12 cellular contexts compared by ENCODE assay signal in genomic region chr1:50110084-50110615, GRCh38. TPM values are rescaled to one million over a fixed set of nuclear protein-coding genes. Genes with fewer than 3 reads are reported as not detected.
DNase-seq lines count a peak whose midpoint lies in the region; ATAC-seq and TF ChIP-seq lines count a peak whose summit lies in the region.
"Had no signal": no experiment of that assay in that cellular context is flagged by ENCODE, and none has a peak within 500 bp of the region (broad histone marks: within the 10 kb centered on the region; RNA-seq: fewer than 3 reads in every experiment).

No MANE protein-coding gene starts in this region.

- H3K4me3 Mint-ChIP-seq in activated T-cell treated with anti-CD3 and anti-CD28 coated beads, Interleukin-2, amount 50 U/mL, for 72 hours, result peak overlapping the region; percentile 66 to 73
- H3K4me3 Mint-ChIP-seq: activated CD4-positive, alpha-beta T cell treated with anti-CD3 and anti-CD28 coated beads, Interleukin-2, amount 10 ng/mL, durations not matched to agents 24 days and 14 days had no signal

- ATAC-seq in activated T-cell treated with anti-CD3 and anti-CD28 coated beads, Interleukin-2, amount 50 U/mL, for 72 hours (replicated peaks in 1 of 2), result peak in 1 of 2 donors; percentile 4
- ATAC-seq in GM21360 (IDR thresholded peaks at IDR 0.05; ENCODE audit: unreplicated experiment), result no peak

- peaks cover 7% of the 10 kb centered on the region for H3K4me1 ChIP-seq in ectodermal cell (ENCODE audit: control insufficient read depth, insufficient read depth, low read length)

- H3K9me3 ChIP-seq in ectodermal cell (ENCODE audit: control insufficient read depth, low read length), result no peaks in the 10 kb centered on the region

- H3K9me3 Mint-ChIP-seq in activated T-cell treated with anti-CD3 and anti-CD28 coated beads, Interleukin-2, amount 50 U/mL, for 72 hours, result no peaks in the 10 kb centered on the region
- H3K9me3 Mint-ChIP-seq: activated CD4-positive, alpha-beta T cell treated with anti-CD3 and anti-CD28 coated beads, Interleukin-2, amount 10 ng/mL, durations not matched to agents 24 days and 14 days had no signal

- 84 to 86% methylated on average over 12 of the region's 12 CpGs for WGBS in ectodermal cell, 2 experiments

- H3K27me3 ChIP-seq in ectodermal cell (ENCODE audit: control insufficient read depth, insufficient read depth, low read length, poor library complexity, severe bottlenecking), result no peaks in the 10 kb centered on the region

- peaks cover 20% of the 10 kb centered on the region for H3K4me1 Mint-ChIP-seq in activated T-cell treated with anti-CD3 and anti-CD28 coated beads, Interleukin-2, amount 50 U/mL, for 72 hours (ENCODE audit: low read depth)

- H3K4me3 ChIP-seq in ectodermal cell (ENCODE audit: insufficient read depth, low read depth, low read length) (no peak overlapping the region), foreskin fibroblast (ENCODE audit: low read depth in 1 of 2, low read length in 2 of 2) (no peak overlapping the region)

- H3K27me3 Mint-ChIP-seq in activated T-cell treated with anti-CD3 and anti-CD28 coated beads, Interleukin-2, amount 50 U/mL, for 72 hours (ENCODE audit: low read depth), result peaks cover 48% of the 10 kb centered on the region

- no peak overlapping the region for H3K27ac Mint-ChIP-seq in activated T-cell treated with anti-CD3 and anti-CD28 coated beads, Interleukin-2, amount 50 U/mL, for 72 hours
- H3K27ac Mint-ChIP-seq: activated CD4-positive, alpha-beta T cell treated with anti-CD3 and anti-CD28 coated beads, Interleukin-2, amount 10 ng/mL, durations not matched to agents 24 days and 14 days had no signal

- no peak for DNase-seq in activated T-cell treated with anti-CD3 and anti-CD28 coated beads, Interleukin-2, amount 50 U/mL, for 72 hours
- DNase-seq in activated T-cell treated with anti-CD3 and anti-CD28 coated beads for 4 hours (no peak), NCI-H748 (lab: John Stamatoyannopoulos, UW; ENCODE audit: unreplicated experiment) (peak; percentile 72), foreskin fibroblast (no peak), G401 (ENCODE audit: low spot score) (no peak)
- DNase-seq: activated CD4-positive, alpha-beta T cell treated with anti-CD3 and anti-CD28 coated beads, Interleukin-2, amount 10 ng/mL, durations not matched to agents 24 days and 14 days; left cardiac atrium; trophoblast cell had no signal

- H3K27ac ChIP-seq in ectodermal cell (ENCODE audit: insufficient read depth, low read depth, low read length, poor library complexity, severe bottlenecking), result peak overlapping the region; percentile 62
- H3K27ac ChIP-seq in temporal lobe (ENCODE audit: low read depth, low read length), result peak overlapping the region; percentile 55

- H3K36me3 ChIP-seq in ectodermal cell (ENCODE audit: control insufficient read depth, insufficient read depth, low read length), result no peaks in the 10 kb centered on the region

- no peaks in the 10 kb centered on the region for H3K36me3 Mint-ChIP-seq in activated T-cell treated with anti-CD3 and anti-CD28 coated beads, Interleukin-2, amount 50 U/mL, for 72 hours (ENCODE audit: insufficient read depth in 2 of 2)

- in situ Hi-C loops in G401 (cut with HindIII; ENCODE audit: low sequenced_read_pairs), result no loop called here

- no peak for TF ChIP-seq CTCF in foreskin fibroblast (IDR thresholded peaks at IDR 0.05; ENCODE audit: low read depth, low read length)

RNA-seq across cellular contexts. Expression of gene ELAVL4, which starts 1.4 kb away (rescaled TPM):
- not detected for total RNA-seq in activated T-cell treated with anti-CD3 and anti-CD28 coated beads, Interleukin-2, amount 50 U/mL, for 72 hours
- 2.0 TPM for polyA plus RNA-seq in ectodermal cell (2013, experiment 1 of 4)
- polyA plus RNA-seq in ectodermal cell (2013, experiment 2 of 4), result 2.0 TPM
- polyA plus RNA-seq in ectodermal cell (2013, experiment 3 of 4), result 2.8 TPM
- polyA plus RNA-seq in ectodermal cell (2013, experiment 4 of 4), result 3.3 TPM
- 78.2 TPM for total RNA-seq in temporal lobe
- not detected in 2 replicates for total RNA-seq in G401 (2014; rRNA removed; shearing (Covaris generic))
- total RNA-seq: activated CD4-positive, alpha-beta T cell treated with anti-CD3 and anti-CD28 coated beads, Interleukin-2, amount 10 ng/mL, durations not matched to agents 24 days and 14 days; LHCN-M2 had no signal

Comparison
In these comparisons a context has a peak if more than half of its experiments do, and no peak if none do; other contexts are left out.
1. RNA of gene ELAVL4, which starts 1.4 kb away (total RNA-seq): 78.2 TPM in temporal lobe (single experiment); not detected in activated T-cell treated with anti-CD3 and anti-CD28 coated beads, Interleukin-2, amount 50 U/mL, for 72 hours and not detected in G401; every median in the first group is over 10 times any median in the second.